Comparison of ENCODE assay signal across 22 cellular contexts in the genomic region with DNA sequence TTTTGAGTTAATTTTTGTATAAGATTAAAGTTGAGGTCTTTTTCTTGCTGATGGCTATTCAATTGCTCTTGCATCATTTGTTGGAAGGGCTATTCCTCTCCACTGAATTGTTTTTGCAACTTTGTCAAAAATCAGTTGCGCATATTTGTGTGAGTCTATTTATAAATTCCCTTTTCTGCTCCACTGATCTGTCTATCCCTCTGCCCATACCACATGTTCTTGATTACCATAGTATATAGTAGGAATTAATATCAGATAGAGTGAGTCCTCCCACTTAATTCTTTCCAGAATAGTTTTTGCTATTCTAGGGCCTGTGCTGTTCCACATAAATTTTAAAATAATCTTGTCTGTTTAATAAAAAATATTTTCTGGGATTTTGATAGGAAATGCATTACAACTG.
"Had no signal": no experiment of that assay in that cellular context is flagged by ENCODE, and none has a peak within 500 bp of the region (broad histone marks: within the 10 kb centered on the region; RNA-seq: fewer than 3 reads in every experiment).

No MANE protein-coding gene starts in this region.

- H3K27ac Mint-ChIP-seq: memory B cell; natural killer cell treated with Interleukin-12 subunit alpha and Interleukin-12 subunit beta and Interleukin-15 and Interleukin-18, amount 100 ng/mL, for 72 hours; neural progenitor cell; progenitor cell of endocrine pancreas had no signal

- H3K9ac ChIP-seq: neural progenitor cell had no signal

- DNase-seq: effector memory CD4-positive, alpha-beta T cell; glutamatergic neuron; kidney; left cardiac atrium; left ventricle myocardium inferior; lower lobe of right lung; midbrain; nucleus accumbens; pancreas; right cardiac atrium; small intestine; stimulated activated CD4-positive, alpha-beta T cell treated with anti-CD3 and anti-CD28 coated beads, Interleukin-12 subunit alpha, Interleukin-12 subunit beta, amount 100 ng/mL, for 4 hours; stimulated activated naive CD4-positive, alpha-beta T cell; stomach; substantia nigra; trophoblast cell had no signal

- H3K36me3 Mint-ChIP-seq: memory B cell; natural killer cell treated with Interleukin-12 subunit alpha and Interleukin-12 subunit beta and Interleukin-15 and Interleukin-18, amount 100 ng/mL, for 72 hours; neural progenitor cell had no signal

- H3K36me3 ChIP-seq: esophagus muscularis mucosa, gastroesophageal sphincter, left ventricle myocardium inferior, lower lobe of right lung, neural progenitor cell, pancreas, stomach had no signal

- H3K27me3 ChIP-seq: gastroesophageal sphincter, neural progenitor cell, stomach had no signal

- H3K4me3 Mint-ChIP-seq: memory B cell; natural killer cell treated with Interleukin-12 subunit alpha and Interleukin-12 subunit beta and Interleukin-15 and Interleukin-18, amount 100 ng/mL, for 72 hours; neural progenitor cell had no signal

- H3K4me1 Mint-ChIP-seq: memory B cell, neural progenitor cell had no signal

- H3K27ac ChIP-seq: esophagus muscularis mucosa, gastroesophageal sphincter, left ventricle myocardium inferior, lower lobe of right lung, neural progenitor cell, pancreas, stomach had no signal

- H3K9me3 ChIP-seq: esophagus muscularis mucosa, gastroesophageal sphincter, left ventricle myocardium inferior, lower lobe of right lung, pancreas, stomach had no signal

- H3K4me1 ChIP-seq: esophagus muscularis mucosa, gastroesophageal sphincter, left ventricle myocardium inferior, lower lobe of right lung, neural progenitor cell, pancreas, stomach had no signal

- H2AFZ ChIP-seq: neural progenitor cell had no signal

- H3K9me3 Mint-ChIP-seq: memory B cell; natural killer cell treated with Interleukin-12 subunit alpha and Interleukin-12 subunit beta and Interleukin-15 and Interleukin-18, amount 100 ng/mL, for 72 hours; neural progenitor cell had no signal

- ATAC-seq: gastroesophageal sphincter; left cardiac atrium; lower lobe of right lung; natural killer cell treated with Interleukin-12 subunit alpha and Interleukin-12 subunit beta and Interleukin-15 and Interleukin-18, amount 100 ng/mL, for 72 hours; pancreas; right cardiac atrium had no signal

- H3K4me3 ChIP-seq: esophagus muscularis mucosa, gastroesophageal sphincter, left ventricle myocardium inferior, lower lobe of right lung, neural progenitor cell, pancreas, stomach had no signal

- H3K4me2 ChIP-seq: neural progenitor cell had no signal
